ENCODE assay signal across 1 cellular context in the genomic region with DNA sequence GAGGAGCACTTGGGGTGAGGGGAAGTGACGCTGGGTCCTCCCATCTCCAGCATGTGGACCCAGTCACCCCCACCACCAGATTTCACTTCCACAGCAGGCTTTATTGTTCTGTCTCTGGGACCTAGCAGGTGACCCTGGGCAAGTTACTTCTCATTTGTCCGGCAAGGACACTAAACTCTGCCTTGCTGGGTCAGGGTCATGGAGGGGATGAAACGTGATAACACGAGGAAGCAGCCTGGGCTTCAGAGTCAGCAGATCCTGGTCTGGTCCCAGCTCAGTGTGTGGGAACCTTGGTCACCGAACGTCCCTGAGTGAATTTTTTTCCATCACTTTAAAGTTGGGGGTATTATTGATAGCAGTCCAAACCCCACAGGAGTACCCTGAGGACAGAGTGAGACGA.
TF ChIP-seq lines count a peak whose summit lies in the region.

No MANE protein-coding gene starts in this region.

TF ChIP-seq in GM12878, 131 proteins besides CTCF, POLR2A, EP300 and RAD21:
- TF ChIP-seq STAT1 (conservative IDR thresholded peaks at IDR 0.05) (no peak), ZBED1 (IDR thresholded peaks at IDR 0.05; ENCODE audit: borderline replicate concordance) (no peak), EED (IDR thresholded peaks at IDR 0.05; ENCODE audit: low read depth) (no peak), PAX5 (IDR thresholded peaks at IDR 0.05; ENCODE audit: borderline replicate concordance, low read depth, low read length) (no peak), NBN (IDR thresholded peaks at IDR 0.05) (no peak), NKRF (conservative IDR thresholded peaks at IDR 0.05) (no peak), ZSCAN29 (IDR thresholded peaks at IDR 0.05) (no peak), MYC (IDR thresholded peaks at IDR 0.05; ENCODE audit: insufficient read depth, insufficient read length, insufficient replicate concordance, low read length, severe bottlenecking) (no peak), FOS (IDR thresholded peaks at IDR 0.05; ENCODE audit: borderline replicate concordance, extremely low read depth, insufficient read length) (no peak)
TF ChIP-seq in GM12878: peak in this region for 0.
